ENCODE assay signal across 15 cellular contexts in genomic region chr11:121422675-121423074, GRCh38. TPM values are rescaled to one million over a fixed set of nuclear protein-coding genes. Genes with fewer than 3 reads are reported as not detected.
DNase-seq lines count a peak whose midpoint lies in the region; ATAC-seq lines count a peak whose summit lies in the region.
"Had no signal": no experiment of that assay in that cellular context is flagged by ENCODE, and none has a peak within 500 bp of the region (broad histone marks: within the 10 kb centered on the region; RNA-seq: fewer than 3 reads in every experiment).

No MANE protein-coding gene starts in this region.

- peak; percentile 56 for ATAC-seq in GM19468 (IDR thresholded peaks at IDR 0.05; ENCODE audit: extremely low read depth, unreplicated experiment)
- ATAC-seq in HG03571 (IDR thresholded peaks at IDR 0.05; ENCODE audit: unreplicated experiment), result peak; percentile 43
- ATAC-seq in memory B cell (ENCODE audit: low read depth), result peak; percentile 64
- ATAC-seq: A549, pancreas had no signal

- peaks cover 35% of the 10 kb centered on the region for H3K36me3 Mint-ChIP-seq in activated CD4-positive, alpha-beta T cell treated with anti-CD3 and anti-CD28 coated beads, Interleukin-2, amount 10 ng/mL, durations not matched to agents 7 days and 5 days (ENCODE audit: low read depth)
- H3K36me3 Mint-ChIP-seq in memory B cell, result peaks cover 3% of the 10 kb centered on the region
- H3K36me3 Mint-ChIP-seq: mesothelial cell of epicardium had no signal

- peaks cover 25% of the 10 kb centered on the region for H3K9me3 Mint-ChIP-seq in activated CD4-positive, alpha-beta T cell treated with anti-CD3 and anti-CD28 coated beads, Interleukin-2, amount 10 ng/mL, durations not matched to agents 7 days and 5 days
- peaks cover 5% of the 10 kb centered on the region for H3K9me3 Mint-ChIP-seq in memory B cell

- H3K27ac Mint-ChIP-seq in activated CD4-positive, alpha-beta T cell treated with anti-CD3 and anti-CD28 coated beads, Interleukin-2, amount 10 ng/mL, durations not matched to agents 7 days and 5 days, result peak overlapping the region; percentile 68
- H3K27ac Mint-ChIP-seq in memory B cell, result peak overlapping the region; percentile 31
- H3K27ac Mint-ChIP-seq: mesothelial cell of epicardium had no signal

- POLR2A ChIA-PET in activated CD4-positive, alpha-beta T cell treated with anti-CD3 and anti-CD28 coated beads, Interleukin-2, amount 10 ng/mL, durations not matched to agents 7 days and 5 days (lab: Charles Lee), result no interaction called here

- DNase-seq in activated CD4-positive, alpha-beta T cell treated with anti-CD3 and anti-CD28 coated beads, Interleukin-2, amount 10 ng/mL, durations not matched to agents 7 days and 5 days, result peak; percentile 29
- no peak for DNase-seq in activated CD4-positive, alpha-beta T cell treated with anti-CD3 and anti-CD28 coated beads, Interleukin-2, amount 50 U/mL, for 4 hours
- DNase-seq in memory B cell (ENCODE audit: low spot score in 2 of 2) (peak in 1 of 2 donors; percentile 12), ureter (ENCODE audit: low spot score) (no peak), anterior cingulate cortex (lab: John Stamatoyannopoulos, UW) (no peak), NCI-H2227 treated with DMSO at 0.1 percent for 48 hours (lab: John Stamatoyannopoulos, UW) (no peak)
- DNase-seq: adrenal gland, NCI-H1436 treated with DMSO at 0.1 percent for 48 hours, NCI-H526, pancreas, testis had no signal

- no peaks in the 10 kb centered on the region for H3K27me3 Mint-ChIP-seq in activated CD4-positive, alpha-beta T cell treated with anti-CD3 and anti-CD28 coated beads, Interleukin-2, amount 10 ng/mL, durations not matched to agents 7 days and 5 days
- H3K27me3 Mint-ChIP-seq in memory B cell, result peaks cover 5% of the 10 kb centered on the region

- H3K4me3 Mint-ChIP-seq in activated CD4-positive, alpha-beta T cell treated with anti-CD3 and anti-CD28 coated beads, Interleukin-2, amount 10 ng/mL, durations not matched to agents 7 days and 5 days, result no peak overlapping the region
- H3K4me3 Mint-ChIP-seq in memory B cell, result no peak overlapping the region
- H3K4me3 Mint-ChIP-seq: mesothelial cell of epicardium had no signal

- H3K4me1 Mint-ChIP-seq in activated CD4-positive, alpha-beta T cell treated with anti-CD3 and anti-CD28 coated beads, Interleukin-2, amount 10 ng/mL, durations not matched to agents 7 days and 5 days, result peaks cover 83% of the 10 kb centered on the region
- H3K4me1 Mint-ChIP-seq in memory B cell, result peaks cover 33% of the 10 kb centered on the region

- CTCF ChIA-PET in activated CD4-positive, alpha-beta T cell treated with anti-CD3 and anti-CD28 coated beads, Interleukin-2, amount 10 ng/mL, durations not matched to agents 7 days and 5 days (lab: Charles Lee), result no interaction called here

RNA-seq across cellular contexts. Expression of gene SORL1, which starts 29.4 kb away (rescaled TPM):
- 100 to 1,000 TPM; 197 to 207 TPM for total RNA-seq in activated CD4-positive, alpha-beta T cell treated with anti-CD3 and anti-CD28 coated beads, Interleukin-2, amount 10 ng/mL, durations not matched to agents 7 days and 5 days
- total RNA-seq in ureter, result 134 TPM
